ENCODE assay signal across 8 cellular contexts in the genomic region with DNA sequence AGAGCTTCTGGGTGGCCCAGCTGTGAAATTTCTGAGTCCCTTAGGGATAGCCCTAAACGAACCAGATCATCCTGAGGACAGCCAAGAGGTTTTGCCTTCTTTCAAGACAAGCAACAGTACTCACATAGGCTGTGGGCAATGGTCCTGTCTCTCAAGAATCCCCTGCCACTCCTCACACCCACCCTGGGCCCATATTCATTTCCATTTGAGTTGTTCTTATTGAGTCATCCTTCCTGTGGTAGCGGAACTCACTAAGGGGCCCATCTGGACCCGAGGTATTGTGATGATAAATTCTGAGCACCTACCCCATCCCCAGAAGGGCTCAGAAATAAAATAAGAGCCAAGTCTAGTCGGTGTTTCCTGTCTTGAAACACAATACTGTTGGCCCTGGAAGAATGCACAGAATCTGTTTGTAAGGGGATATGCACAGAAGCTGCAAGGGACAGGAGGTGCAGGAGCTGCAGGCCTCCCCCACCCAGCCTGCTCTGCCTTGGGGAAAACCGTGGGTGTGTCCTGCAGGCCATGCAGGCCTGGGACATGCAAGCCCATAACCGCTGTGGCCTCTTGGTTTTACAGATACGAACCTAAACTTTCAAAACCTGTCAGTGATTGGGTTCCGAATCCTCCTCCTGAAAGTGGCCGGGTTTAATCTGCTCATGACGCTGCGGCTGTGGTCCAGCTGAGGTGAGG. TPM values are rescaled to one million over a fixed set of nuclear protein-coding genes. Genes with fewer than 3 reads are reported as not detected.
A peak's percentile ranks its signal among the peaks of the same experiment; 100 is the strongest.
DNase-seq lines count a peak whose midpoint lies in the region; ATAC-seq and TF ChIP-seq lines count a peak whose summit lies in the region.

No MANE protein-coding gene starts in this region.

- H3K9me3 ChIP-seq in Caco-2: no peaks in the 10 kb centered on the region
- no peaks in the 10 kb centered on the region for H3K9me3 ChIP-seq in Karpas-422 (ENCODE audit: low read length)

- H3K4me2 ChIP-seq in Karpas-422 (ENCODE audit: low read depth, low read length, poor library complexity, severe bottlenecking): peak overlapping the region; percentile 1

- H3K27me3 ChIP-seq in Caco-2 (replicated peaks; ENCODE audit: control insufficient read depth, insufficient read depth, low read length): no peaks in the 10 kb centered on the region
- H3K27me3 ChIP-seq in Karpas-422 (ENCODE audit: low read length): no peaks in the 10 kb centered on the region

- H3K36me3 ChIP-seq in Caco-2 (ENCODE audit: control insufficient read depth, insufficient read depth, low read length): no peaks in the 10 kb centered on the region
- H3K36me3 ChIP-seq in Karpas-422 (ENCODE audit: insufficient read depth, low read length): no peaks in the 10 kb centered on the region

- no peaks in the 10 kb centered on the region for H4K20me1 ChIP-seq in Karpas-422 (ENCODE audit: insufficient read depth, low read depth, low read length)

- POLR2A ChIA-PET in Caco-2 (lab: Charles Lee): no interaction called here

- peaks cover 10% of the 10 kb centered on the region for H3K36me3 Mint-ChIP-seq in Caco-2 (ENCODE audit: insufficient read depth, unreplicated experiment)
- H3K36me3 Mint-ChIP-seq in natural killer cell treated with Interleukin-12 subunit alpha and Interleukin-12 subunit beta and Interleukin-15 and Interleukin-18, amount 100 ng/mL, for 72 hours: peaks cover 13% of the 10 kb centered on the region

- no peaks in the 10 kb centered on the region for H3K27me3 Mint-ChIP-seq in Caco-2 (ENCODE audit: insufficient read depth, unreplicated experiment)
- H3K27me3 Mint-ChIP-seq in natural killer cell treated with Interleukin-12 subunit alpha and Interleukin-12 subunit beta and Interleukin-15 and Interleukin-18, amount 100 ng/mL, for 72 hours: no peaks in the 10 kb centered on the region

- H3K27ac Mint-ChIP-seq in Caco-2 (ENCODE audit: unreplicated experiment): peak overlapping the region; percentile 94
- H3K27ac Mint-ChIP-seq in natural killer cell treated with Interleukin-12 subunit alpha and Interleukin-12 subunit beta and Interleukin-15 and Interleukin-18, amount 100 ng/mL, for 72 hours: peak overlapping the region; percentile 90 to 98

- H3K4me1 ChIP-seq in Caco-2 (peaks cover 33% of the 10 kb centered on the region), Karpas-422 (ENCODE audit: low read length) (peaks cover 31% of the 10 kb centered on the region)

- no TSS peak for BruUV-seq in Caco-2 (replicated peaks; lab: Mats Ljungman, UMichigan)

- no peak overlapping the region for H3K4me3 Mint-ChIP-seq in Caco-2 (ENCODE audit: unreplicated experiment)
- H3K4me3 Mint-ChIP-seq in natural killer cell treated with Interleukin-12 subunit alpha and Interleukin-12 subunit beta and Interleukin-15 and Interleukin-18, amount 100 ng/mL, for 72 hours: peak overlapping the region; percentile 74

- peak; percentile 59 for ATAC-seq in GM21447 (IDR thresholded peaks at IDR 0.05; ENCODE audit: unreplicated experiment)
- ATAC-seq in natural killer cell treated with Interleukin-12 subunit alpha and Interleukin-12 subunit beta and Interleukin-15 and Interleukin-18, amount 100 ng/mL, for 72 hours: peak; percentile 86

- H2AFZ ChIP-seq in Karpas-422 (ENCODE audit: low read length): no peak overlapping the region; the same call in 1 of the 2 replicates

- TF ChIP-seq CTCF in Caco-2 (IDR thresholded peaks at IDR 0.05; ENCODE audit: insufficient read depth in 1 of 2, low read depth in 1 of 2, low read length in 1 of 2, severe bottlenecking in 1 of 2, unreplicated experiment in 1 of 2): no peak

- intact Hi-C loops in Caco-2 (cut with micrococcal nuclease; ENCODE audit: unreplicated experiment): loop anchor here (1.0 to 10.0 kb wide), 2 partner anchors 158 to 235 kb away; no protein-coding TSS in a partner anchor

- H3K4me1 Mint-ChIP-seq in Caco-2 (ENCODE audit: low read depth, unreplicated experiment): peaks cover 20% of the 10 kb centered on the region
- H3K4me1 Mint-ChIP-seq in natural killer cell treated with Interleukin-12 subunit alpha and Interleukin-12 subunit beta and Interleukin-15 and Interleukin-18, amount 100 ng/mL, for 72 hours (ENCODE audit: low read depth in 2 of 2): peaks cover 65 to 77% of the 10 kb centered on the region in 2 donors

- peak overlapping the region; percentile 43 for H3K27ac ChIP-seq in Karpas-422 (ENCODE audit: low read length)

- H3K9me2 ChIP-seq in Karpas-422 (replicated peaks; ENCODE audit: insufficient read depth, low read length): no peaks in the 10 kb centered on the region

- H3K79me2 ChIP-seq in Karpas-422 (ENCODE audit: low read length): no peaks in the 10 kb centered on the region

- no peaks in the 10 kb centered on the region for H3K9me3 Mint-ChIP-seq in Caco-2 (ENCODE audit: unreplicated experiment)
- H3K9me3 Mint-ChIP-seq in natural killer cell treated with Interleukin-12 subunit alpha and Interleukin-12 subunit beta and Interleukin-15 and Interleukin-18, amount 100 ng/mL, for 72 hours: no peaks in the 10 kb centered on the region

- H3K4me3 ChIP-seq in Caco-2 (ENCODE audit: low read depth, low read length) (no peak overlapping the region), Karpas-422 (ENCODE audit: low read length) (no peak overlapping the region)

- peak overlapping the region; percentile 13 for H3K9ac ChIP-seq in Karpas-422 (ENCODE audit: low read length)

- CTCF ChIA-PET in Caco-2 (lab: Charles Lee): interaction anchor here (1.2 kb wide), 1 partner anchor 20 kb away, joined by 3 read pairs; no protein-coding TSS in a partner anchor

- DNase-seq in Caco-2 (no peak), Karpas-422 (peak; percentile 75), activated T-helper 1 cell treated with Interleukin-2 at 50 U/mL for 16 hours (ENCODE audit: low read depth) (peak; percentile 45), DMS53 treated with DMSO at 0.1 percent for 48 hours (lab: John Stamatoyannopoulos, UW; ENCODE audit: unreplicated experiment) (no peak), NCI-H524 treated with DMSO at 0.1 percent for 48 hours (lab: John Stamatoyannopoulos, UW) (no peak), foreskin melanocyte (no peak)
- DNase-seq in natural killer cell treated with Interleukin-12 subunit alpha and Interleukin-12 subunit beta and Interleukin-15 and Interleukin-18, amount 100 ng/mL, for 72 hours (ENCODE audit: low spot score): peak; percentile 76

RNA-seq across cellular contexts. Expression of a gene that starts 38.9 kb away (rescaled TPM):
- 151 and 160 TPM in 2 replicates for total RNA-seq in Caco-2 (2022)
- total RNA-seq in Karpas-422 (2014; rRNA removed; shearing (Covaris generic); ENCODE audit: low replicate concordance): 163 and 459 TPM in 2 replicates
- total RNA-seq in natural killer cell treated with Interleukin-12 subunit alpha and Interleukin-12 subunit beta and Interleukin-15 and Interleukin-18, amount 100 ng/mL, for 72 hours: 100 to 1,000 TPM; 147 to 221 TPM

RNA-seq across cellular contexts. Expression of a gene that starts 48.0 kb away (rescaled TPM):
- total RNA-seq in Caco-2 (2022): 64.5 and 73.5 TPM in 2 replicates
- total RNA-seq in Karpas-422 (2014; rRNA removed; shearing (Covaris generic); ENCODE audit: low replicate concordance): 3.8 and 6.1 TPM in 2 replicates
- total RNA-seq in natural killer cell treated with Interleukin-12 subunit alpha and Interleukin-12 subunit beta and Interleukin-15 and Interleukin-18, amount 100 ng/mL, for 72 hours: 10 to 100 TPM in 1 of 2 donors, 1 to 10 TPM in 1; 8.4 to 36.8 TPM

Comparison
In these comparisons a context has a peak if more than half of its experiments do, and no peak if none do; other contexts are left out.
1. DNase-seq: peak in Karpas-422 (single experiment), activated T-helper 1 cell treated with Interleukin-2 at 50 U/mL for 16 hours (single experiment) and natural killer cell treated with Interleukin-12 subunit alpha and Interleukin-12 subunit beta and Interleukin-15 and Interleukin-18, amount 100 ng/mL, for 72 hours (single experiment); none in Caco-2 (0 of 2), DMS53 treated with DMSO at 0.1 percent for 48 hours (single experiment), NCI-H524 treated with DMSO at 0.1 percent for 48 hours (single experiment) and foreskin melanocyte (single experiment).